ENCODE assay signal across 12 cellular contexts in genomic region chr16:54287758-54288591, GRCh38. TPM values are rescaled to one million over a fixed set of nuclear protein-coding genes. Genes with fewer than 3 reads are reported as not detected.
DNase-seq lines count a peak whose midpoint lies in the region; ATAC-seq, FAIRE-seq and TF ChIP-seq lines count a peak whose summit lies in the region.
"Had no signal": no experiment of that assay in that cellular context is flagged by ENCODE, and none has a peak within 500 bp of the region (broad histone marks: within the 10 kb centered on the region; RNA-seq: fewer than 3 reads in every experiment).

No MANE protein-coding gene starts in this region.

- TF ChIP-seq POLR2A in spleen (IDR thresholded peaks at IDR 0.05): no peak

- H4K20me1 ChIP-seq in astrocyte (ENCODE audit: insufficient read depth, low read length): peaks cover 11% of the 10 kb centered on the region

- TF ChIP-seq CTCF in HEK293 (tag by site-specific recombination; IDR thresholded peaks at IDR 0.05) (no peak), astrocyte (IDR thresholded peaks at IDR 0.05; ENCODE audit: insufficient read depth, low read depth, low read length) (no peak), spleen (IDR thresholded peaks at IDR 0.05 in 8 of 11, conservative IDR thresholded peaks at IDR 0.05 in 3 of 11) (no peak)

- peak overlapping the region; percentile 71 for H2AFZ ChIP-seq in astrocyte (ENCODE audit: low read depth, low read length)

- H3K36me3 ChIP-seq in HEK293 (ENCODE audit: control insufficient read depth in 2 of 2, insufficient read depth in 1 of 2, low read length in 2 of 2) (peaks cover 8 to 13% of the 10 kb centered on the region in 2 experiments), astrocyte (ENCODE audit: insufficient read depth, low read length) (no peaks in the 10 kb centered on the region), spleen (no peaks in the 10 kb centered on the region)

- peaks cover 63% of the 10 kb centered on the region for H3K27me3 Mint-ChIP-seq in astrocyte (ENCODE audit: low read depth, unreplicated experiment)

- H3K4me2 ChIP-seq in astrocyte (ENCODE audit: low read length): peak overlapping the region; percentile 100

- POLR2A ChIA-PET in HEK293 (lab: Yijun Ruan, JAX): interaction anchor here (0.6 to 3.4 kb wide), 2 partner anchors 236 to 642 kb away, joined by 4 to 23 read pairs; partner anchors contain the start of gene IRX5

- H3K9me3 ChIP-seq in HEK293 (ENCODE audit: control insufficient read depth, insufficient read depth, low read depth, low read length) (no peaks in the 10 kb centered on the region), astrocyte (ENCODE audit: insufficient read depth, low read depth, low read length) (no peaks in the 10 kb centered on the region), iPS-18c (ENCODE audit: control insufficient read depth, insufficient read depth, low read length) (peaks cover 4% of the 10 kb centered on the region), spleen (no peaks in the 10 kb centered on the region)

- no peak overlapping the region for H3K9ac ChIP-seq in astrocyte (ENCODE audit: low read length)

- intact Hi-C loops in spleen (cut with DNase I; ENCODE audit: low total_unique reads): no loop called here

- peaks cover 3% of the 10 kb centered on the region for H3K36me3 Mint-ChIP-seq in astrocyte (ENCODE audit: low read depth, unreplicated experiment)

- H3K27ac Mint-ChIP-seq in astrocyte (ENCODE audit: unreplicated experiment): peak overlapping the region; percentile 77
- H3K27ac Mint-ChIP-seq: natural killer cell treated with Interleukin-12 subunit alpha and Interleukin-12 subunit beta and Interleukin-15 and Interleukin-18, amount 100 ng/mL, for 72 hours; stimulated activated naive CD8-positive, alpha-beta T cell treated with anti-CD3 and anti-CD28 coated beads, Interleukin-15, Interleukin-2, amounts not matched to agents 100 ng/mL and 50 ng/mL, for 24 hours had no signal

- no peak for FAIRE-seq in astrocyte (lab: Jason Lieb, UNC)
- FAIRE-seq: GM12878 had no signal

- 8 to 15% (median 9%) methylated on average over 30 to 48 of the region's 48 CpGs for WGBS in spleen, 5 donors

- ATAC-seq in GM18858 (IDR thresholded peaks at IDR 0.05; ENCODE audit: unreplicated experiment) (no peak), GM19463 (IDR thresholded peaks at IDR 0.05; ENCODE audit: unreplicated experiment) (no peak)
- ATAC-seq: activated CD4-positive, CD25-positive, alpha-beta regulatory T cell treated with anti-CD3 and anti-CD28 coated beads, Interleukin-2, amount 50 U/mL, for 24 hours; GM12878; natural killer cell treated with Interleukin-12 subunit alpha and Interleukin-12 subunit beta and Interleukin-15 and Interleukin-18, amount 100 ng/mL, for 72 hours had no signal

- H3K9me3 Mint-ChIP-seq in astrocyte (ENCODE audit: unreplicated experiment): peaks cover 26% of the 10 kb centered on the region
- H3K9me3 Mint-ChIP-seq: natural killer cell treated with Interleukin-12 subunit alpha and Interleukin-12 subunit beta and Interleukin-15 and Interleukin-18, amount 100 ng/mL, for 72 hours; stimulated activated naive CD8-positive, alpha-beta T cell treated with anti-CD3 and anti-CD28 coated beads, Interleukin-15, Interleukin-2, amounts not matched to agents 100 ng/mL and 50 ng/mL, for 24 hours had no signal

- CTCF ChIA-PET in HEK293 (lab: Yijun Ruan, JAX): interaction anchor here (0.7 kb wide), 2 partner anchors 43 to 752 kb away, joined by 3 read pairs; no protein-coding TSS in a partner anchor

- H3K4me3 Mint-ChIP-seq in astrocyte (ENCODE audit: unreplicated experiment): peak overlapping the region; percentile 20
- H3K4me3 Mint-ChIP-seq: natural killer cell treated with Interleukin-12 subunit alpha and Interleukin-12 subunit beta and Interleukin-15 and Interleukin-18, amount 100 ng/mL, for 72 hours; stimulated activated naive CD8-positive, alpha-beta T cell treated with anti-CD3 and anti-CD28 coated beads, Interleukin-15, Interleukin-2, amounts not matched to agents 100 ng/mL and 50 ng/mL, for 24 hours had no signal

- H3K4me1 Mint-ChIP-seq in astrocyte (ENCODE audit: low read depth, unreplicated experiment): peaks cover 3% of the 10 kb centered on the region

- H3K4me3 ChIP-seq in HEK293 (ENCODE audit: low read depth, low read length) (no peak overlapping the region), astrocyte (ENCODE audit: insufficient read depth, low read depth, low read length) (peak overlapping the region; percentile 80), iPS-18c (ENCODE audit: insufficient read depth, low read depth, low read length) (peak overlapping the region; percentile 64), spleen (peak overlapping the region in 5 of 8 donors; percentile 20 to 63 (median 36))
- H3K4me3 ChIP-seq: GM12878 had no signal

- 0 out of 2 replicates have a peak, but pooled peaks cover 2% of the 10 kb centered on the region for H3K4me1 ChIP-seq in HEK293 (ENCODE audit: control insufficient read depth, insufficient read depth, low read length)
- H3K4me1 ChIP-seq in astrocyte (ENCODE audit: insufficient read depth, low read length): peaks cover 11% of the 10 kb centered on the region
- H3K4me1 ChIP-seq in spleen: peaks cover 0 to 82% (median 54%) of the 10 kb centered on the region in 6 donors

- H3K27me3 ChIP-seq in astrocyte (ENCODE audit: insufficient read depth, low read length) (peaks cover 39% of the 10 kb centered on the region), spleen (replicated peaks in 1 of 7) (peaks cover 14 to 100% (median 91%) of the 10 kb centered on the region in 7 donors)

- H3K79me2 ChIP-seq in astrocyte (ENCODE audit: insufficient read depth, low read length): peaks cover 24% of the 10 kb centered on the region

- DNase-seq in astrocyte (ENCODE audit: low read depth): no peak
- peak; percentile 30 for DNase-seq in spleen
- DNase-seq in AML-193 (lab: John Stamatoyannopoulos, UW): no peak
- DNase-seq: NCI-H1930 had no signal

- H3K27ac ChIP-seq in HEK293 (ENCODE audit: extremely low read depth, low read depth, low read length) (peak overlapping the region; percentile 98; the same call in 1 of the 2 replicates), astrocyte (ENCODE audit: low read depth, low read length) (no peak overlapping the region), spleen (no peak overlapping the region)

TF ChIP-seq in HEK293, 187 proteins besides CTCF, POLR2A, EP300 and RAD21:
- TF ChIP-seq SP3 (tag by site-specific recombination; IDR thresholded peaks at IDR 0.05): no peak
- TF ChIP-seq PRDM1 (tag by site-specific recombination; IDR thresholded peaks at IDR 0.05): no peak
- TF ChIP-seq ZFHX2 (tag by site-specific recombination; conservative IDR thresholded peaks at IDR 0.05): peak; percentile 78
- peak; percentile 44; the same call in 1 of the 2 replicates for TF ChIP-seq EGR2 (tag by site-specific recombination; IDR thresholded peaks at IDR 0.05; ENCODE audit: low read depth)

RNA-seq across cellular contexts. Expression of gene IRX3, which starts 1.4 kb away (rescaled TPM):
- total RNA-seq in astrocyte (0.72 and 0.75 TPM in 2 replicates), spleen (under 1 TPM in 2 of 7 donors, not detected in 5; 0.13 to 0.23 TPM)
- under 1 TPM in 1 of 3 donors, not detected in 2; 0.03 TPM for polyA plus RNA-seq in spleen
- total RNA-seq: GM12878; natural killer cell treated with Interleukin-12 subunit alpha and Interleukin-12 subunit beta and Interleukin-15 and Interleukin-18, amount 100 ng/mL, for 72 hours had no signal
